Comparison of ENCODE assay signal across 33 cellular contexts in the genomic region with DNA sequence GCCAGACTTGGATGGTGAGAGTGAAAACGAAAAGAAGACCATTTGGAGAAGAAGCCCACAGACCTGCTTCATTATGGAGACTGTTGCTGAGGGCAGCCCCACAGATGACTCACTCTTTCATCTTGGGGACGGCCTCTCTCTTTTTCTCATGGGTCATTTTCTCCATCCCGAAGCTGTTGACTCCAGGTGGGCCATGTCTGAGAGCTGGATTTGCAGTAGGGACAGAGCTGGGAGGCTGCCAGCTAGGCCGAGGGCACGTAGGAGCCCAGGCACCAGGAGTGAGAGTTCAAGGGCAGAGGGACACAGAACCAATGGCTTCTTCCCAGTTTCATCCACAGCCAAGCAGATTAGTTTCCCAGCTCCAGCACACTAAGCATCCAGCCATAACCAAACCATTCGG.
DNase-seq lines count a peak whose midpoint lies in the region; ATAC-seq and TF ChIP-seq lines count a peak whose summit lies in the region.
"Had no signal": no experiment of that assay in that cellular context is flagged by ENCODE, and none has a peak within 500 bp of the region (broad histone marks: within the 10 kb centered on the region; RNA-seq: fewer than 3 reads in every experiment).

No MANE protein-coding gene starts in this region.

- TF ChIP-seq CTCF in right atrium auricular region (IDR thresholded peaks at IDR 0.05) (no peak), WTC11 (IDR thresholded peaks at IDR 0.05) (no peak)

- H3K9me3 ChIP-seq in right atrium auricular region, result no peaks in the 10 kb centered on the region
- H3K9me3 ChIP-seq: A549, BE2C, BLaER1, Caco-2 had no signal

- H3K4me1 ChIP-seq in right atrium auricular region, result peaks cover 0 to 6% of the 10 kb centered on the region in 2 donors
- H3K4me1 ChIP-seq: A549, BE2C, Caco-2 had no signal

- no peak overlapping the region for H3K27ac ChIP-seq in right atrium auricular region
- H3K27ac ChIP-seq: 22Rv1; A549; BLaER1; BLaER1 treated with 17β-estradiol and CSF1 and Interleukin-3, amounts not matched to agents 10 nM and 100 nM; C4-2B had no signal

- DNase-seq in right atrium auricular region (ENCODE audit: low spot score) (peak; percentile 51), left cardiac atrium (no peak), WTC11 (ENCODE audit: low spot score) (no peak), mesenteric fat pad (ENCODE audit: low spot score) (peak; percentile 60), NCI-H69 (lab: John Stamatoyannopoulos, UW) (no peak)
- DNase-seq: 8988T; ACHN; AML-193; BE2C; C1 segment of cervical spinal cord; Caco-2; Calu3; CD4-positive, alpha-beta memory T cell; CD4-positive, alpha-beta T cell; CD4-positive, CD25-positive, alpha-beta regulatory T cell; CD8-positive, alpha-beta memory T cell; CD8-positive, alpha-beta T cell; COR-L47; DMS 273 treated with DMSO at 0.1 percent for 48 hours; DMS153; DMS53; DMS79; DMS79 treated with DMSO at 0.1 percent for 48 hours; DND-41; EL had no signal

- H3K27me3 ChIP-seq in right atrium auricular region, result no peaks in the 10 kb centered on the region
- H3K27me3 ChIP-seq: BE2C; BLaER1; BLaER1 treated with 17β-estradiol and CSF1 and Interleukin-3, amounts not matched to agents 10 nM and 100 nM had no signal

- no peak for ATAC-seq in left cardiac atrium
- no peak for ATAC-seq in WTC11
- ATAC-seq in GM18511 (IDR thresholded peaks at IDR 0.05; ENCODE audit: unreplicated experiment), result no peak
- ATAC-seq: A549; CD8-positive, alpha-beta T cell had no signal

- H3K4me3 ChIP-seq in right atrium auricular region, result no peak overlapping the region
- H3K4me3 ChIP-seq: A549; BLaER1; BLaER1 treated with 17β-estradiol and CSF1 and Interleukin-3, amounts not matched to agents 10 nM and 100 nM had no signal

- peaks cover 7% of the 10 kb centered on the region for H3K36me3 Mint-ChIP-seq in WTC11
- H3K36me3 Mint-ChIP-seq: CD14-positive monocyte; CD4-positive, alpha-beta memory T cell; CD4-positive, CD25-positive, alpha-beta regulatory T cell; CD8-positive, alpha-beta memory T cell; CD8-positive, alpha-beta T cell had no signal

- no peaks in the 10 kb centered on the region for H3K36me3 ChIP-seq in right atrium auricular region
- H3K36me3 ChIP-seq: BLaER1; BLaER1 treated with 17β-estradiol and CSF1 and Interleukin-3, amounts not matched to agents 10 nM and 100 nM had no signal

- H3K9me3 Mint-ChIP-seq in WTC11, result peaks cover 7% of the 10 kb centered on the region
- H3K9me3 Mint-ChIP-seq: CD4-positive, alpha-beta T cell; CD8-positive, alpha-beta T cell had no signal

- intact Hi-C loops in left cardiac atrium (cut with DNase I), result no loop called here

- CTCF ChIA-PET in WTC11 (lab: Charles Lee), result no interaction called here

- H3K27ac Mint-ChIP-seq in WTC11, result peak overlapping the region; percentile 26; the same call in 1 of the 2 replicates
- H3K27ac Mint-ChIP-seq: B cell; CD4-positive, alpha-beta T cell; CD4-positive, CD25-positive, alpha-beta regulatory T cell; CD8-positive, alpha-beta memory T cell; CD8-positive, alpha-beta T cell had no signal

- POLR2A ChIA-PET in WTC11 (lab: Charles Lee), result no interaction called here

- H3K4me3 Mint-ChIP-seq in WTC11, result no peak overlapping the region
- H3K4me3 Mint-ChIP-seq: B cell; CD4-positive, alpha-beta memory T cell; CD4-positive, alpha-beta T cell; CD4-positive, CD25-positive, alpha-beta regulatory T cell; CD8-positive, alpha-beta T cell had no signal

- no peaks in the 10 kb centered on the region for H3K27me3 Mint-ChIP-seq in WTC11 (ENCODE audit: low read depth)

- H3K4me1 Mint-ChIP-seq in WTC11, result peaks cover 3% of the 10 kb centered on the region
- H3K4me1 Mint-ChIP-seq: CD4-positive, CD25-positive, alpha-beta regulatory T cell had no signal

TF ChIP-seq in WTC11, 78 proteins besides CTCF, POLR2A, EP300 and RAD21 (continues in another document):
- no peak for TF ChIP-seq ZNF317 (CRISPR knock-in tag; IDR thresholded peaks at IDR 0.05; ENCODE audit: borderline replicate concordance, low read depth)
- TF ChIP-seq, protein P1, sequence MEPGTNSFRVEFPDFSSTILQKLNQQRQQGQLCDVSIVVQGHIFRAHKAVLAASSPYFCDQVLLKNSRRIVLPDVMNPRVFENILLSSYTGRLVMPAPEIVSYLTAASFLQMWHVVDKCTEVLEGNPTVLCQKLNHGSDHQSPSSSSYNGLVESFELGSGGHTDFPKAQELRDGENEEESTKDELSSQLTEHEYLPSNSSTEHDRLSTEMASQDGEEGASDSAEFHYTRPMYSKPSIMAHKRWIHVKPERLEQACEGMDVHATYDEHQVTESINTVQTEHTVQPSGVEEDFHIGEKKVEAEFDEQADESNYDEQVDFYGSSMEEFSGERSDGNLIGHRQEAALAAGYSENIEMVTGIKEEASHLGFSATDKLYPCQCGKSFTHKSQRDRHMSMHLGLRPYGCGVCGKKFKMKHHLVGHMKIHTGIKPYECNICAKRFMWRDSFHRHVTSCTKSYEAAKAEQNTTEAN (CRISPR knock-in tag; IDR thresholded peaks at IDR 0.05), result no peak
- TF ChIP-seq, protein P2, sequence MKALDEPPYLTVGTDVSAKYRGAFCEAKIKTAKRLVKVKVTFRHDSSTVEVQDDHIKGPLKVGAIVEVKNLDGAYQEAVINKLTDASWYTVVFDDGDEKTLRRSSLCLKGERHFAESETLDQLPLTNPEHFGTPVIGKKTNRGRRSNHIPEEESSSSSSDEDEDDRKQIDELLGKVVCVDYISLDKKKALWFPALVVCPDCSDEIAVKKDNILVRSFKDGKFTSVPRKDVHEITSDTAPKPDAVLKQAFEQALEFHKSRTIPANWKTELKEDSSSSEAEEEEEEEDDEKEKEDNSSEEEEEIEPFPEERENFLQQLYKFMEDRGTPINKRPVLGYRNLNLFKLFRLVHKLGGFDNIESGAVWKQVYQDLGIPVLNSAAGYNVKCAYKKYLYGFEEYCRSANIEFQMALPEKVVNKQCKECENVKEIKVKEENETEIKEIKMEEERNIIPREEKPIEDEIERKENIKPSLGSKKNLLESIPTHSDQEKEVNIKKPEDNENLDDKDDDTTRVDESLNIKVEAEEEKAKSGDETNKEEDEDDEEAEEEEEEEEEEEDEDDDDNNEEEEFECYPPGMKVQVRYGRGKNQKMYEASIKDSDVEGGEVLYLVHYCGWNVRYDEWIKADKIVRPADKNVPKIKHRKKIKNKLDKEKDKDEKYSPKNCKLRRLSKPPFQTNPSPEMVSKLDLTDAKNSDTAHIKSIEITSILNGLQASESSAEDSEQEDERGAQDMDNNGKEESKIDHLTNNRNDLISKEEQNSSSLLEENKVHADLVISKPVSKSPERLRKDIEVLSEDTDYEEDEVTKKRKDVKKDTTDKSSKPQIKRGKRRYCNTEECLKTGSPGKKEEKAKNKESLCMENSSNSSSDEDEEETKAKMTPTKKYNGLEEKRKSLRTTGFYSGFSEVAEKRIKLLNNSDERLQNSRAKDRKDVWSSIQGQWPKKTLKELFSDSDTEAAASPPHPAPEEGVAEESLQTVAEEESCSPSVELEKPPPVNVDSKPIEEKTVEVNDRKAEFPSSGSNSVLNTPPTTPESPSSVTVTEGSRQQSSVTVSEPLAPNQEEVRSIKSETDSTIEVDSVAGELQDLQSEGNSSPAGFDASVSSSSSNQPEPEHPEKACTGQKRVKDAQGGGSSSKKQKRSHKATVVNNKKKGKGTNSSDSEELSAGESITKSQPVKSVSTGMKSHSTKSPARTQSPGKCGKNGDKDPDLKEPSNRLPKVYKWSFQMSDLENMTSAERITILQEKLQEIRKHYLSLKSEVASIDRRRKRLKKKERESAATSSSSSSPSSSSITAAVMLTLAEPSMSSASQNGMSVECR (CRISPR knock-in tag; IDR thresholded peaks at IDR 0.05; ENCODE audit: borderline replicate concordance), result no peak
- no peak for TF ChIP-seq IRF2 (CRISPR knock-in tag; IDR thresholded peaks at IDR 0.05; ENCODE audit: borderline replicate concordance, low read depth)
- TF ChIP-seq, protein P3, sequence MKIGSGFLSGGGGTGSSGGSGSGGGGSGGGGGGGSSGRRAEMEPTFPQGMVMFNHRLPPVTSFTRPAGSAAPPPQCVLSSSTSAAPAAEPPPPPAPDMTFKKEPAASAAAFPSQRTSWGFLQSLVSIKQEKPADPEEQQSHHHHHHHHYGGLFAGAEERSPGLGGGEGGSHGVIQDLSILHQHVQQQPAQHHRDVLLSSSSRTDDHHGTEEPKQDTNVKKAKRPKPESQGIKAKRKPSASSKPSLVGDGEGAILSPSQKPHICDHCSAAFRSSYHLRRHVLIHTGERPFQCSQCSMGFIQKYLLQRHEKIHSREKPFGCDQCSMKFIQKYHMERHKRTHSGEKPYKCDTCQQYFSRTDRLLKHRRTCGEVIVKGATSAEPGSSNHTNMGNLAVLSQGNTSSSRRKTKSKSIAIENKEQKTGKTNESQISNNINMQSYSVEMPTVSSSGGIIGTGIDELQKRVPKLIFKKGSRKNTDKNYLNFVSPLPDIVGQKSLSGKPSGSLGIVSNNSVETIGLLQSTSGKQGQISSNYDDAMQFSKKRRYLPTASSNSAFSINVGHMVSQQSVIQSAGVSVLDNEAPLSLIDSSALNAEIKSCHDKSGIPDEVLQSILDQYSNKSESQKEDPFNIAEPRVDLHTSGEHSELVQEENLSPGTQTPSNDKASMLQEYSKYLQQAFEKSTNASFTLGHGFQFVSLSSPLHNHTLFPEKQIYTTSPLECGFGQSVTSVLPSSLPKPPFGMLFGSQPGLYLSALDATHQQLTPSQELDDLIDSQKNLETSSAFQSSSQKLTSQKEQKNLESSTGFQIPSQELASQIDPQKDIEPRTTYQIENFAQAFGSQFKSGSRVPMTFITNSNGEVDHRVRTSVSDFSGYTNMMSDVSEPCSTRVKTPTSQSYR (CRISPR knock-in tag; IDR thresholded peaks at IDR 0.05), result no peak
- no peak for TF ChIP-seq NFATC4 (CRISPR knock-in tag; IDR thresholded peaks at IDR 0.05)
- TF ChIP-seq, protein P4, sequence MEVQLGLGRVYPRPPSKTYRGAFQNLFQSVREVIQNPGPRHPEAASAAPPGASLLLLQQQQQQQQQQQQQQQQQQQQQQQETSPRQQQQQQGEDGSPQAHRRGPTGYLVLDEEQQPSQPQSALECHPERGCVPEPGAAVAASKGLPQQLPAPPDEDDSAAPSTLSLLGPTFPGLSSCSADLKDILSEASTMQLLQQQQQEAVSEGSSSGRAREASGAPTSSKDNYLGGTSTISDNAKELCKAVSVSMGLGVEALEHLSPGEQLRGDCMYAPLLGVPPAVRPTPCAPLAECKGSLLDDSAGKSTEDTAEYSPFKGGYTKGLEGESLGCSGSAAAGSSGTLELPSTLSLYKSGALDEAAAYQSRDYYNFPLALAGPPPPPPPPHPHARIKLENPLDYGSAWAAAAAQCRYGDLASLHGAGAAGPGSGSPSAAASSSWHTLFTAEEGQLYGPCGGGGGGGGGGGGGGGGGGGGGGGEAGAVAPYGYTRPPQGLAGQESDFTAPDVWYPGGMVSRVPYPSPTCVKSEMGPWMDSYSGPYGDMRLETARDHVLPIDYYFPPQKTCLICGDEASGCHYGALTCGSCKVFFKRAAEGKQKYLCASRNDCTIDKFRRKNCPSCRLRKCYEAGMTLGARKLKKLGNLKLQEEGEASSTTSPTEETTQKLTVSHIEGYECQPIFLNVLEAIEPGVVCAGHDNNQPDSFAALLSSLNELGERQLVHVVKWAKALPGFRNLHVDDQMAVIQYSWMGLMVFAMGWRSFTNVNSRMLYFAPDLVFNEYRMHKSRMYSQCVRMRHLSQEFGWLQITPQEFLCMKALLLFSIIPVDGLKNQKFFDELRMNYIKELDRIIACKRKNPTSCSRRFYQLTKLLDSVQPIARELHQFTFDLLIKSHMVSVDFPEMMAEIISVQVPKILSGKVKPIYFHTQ (CRISPR knock-in tag; IDR thresholded peaks at IDR 0.05), result no peak

Comparison
In these comparisons a context has a peak if more than half of its experiments do, and no peak if none do; other contexts are left out.
1. DNase-seq: peak in right atrium auricular region (single experiment) and mesenteric fat pad (single experiment); none in left cardiac atrium (single experiment), WTC11 (single experiment) and NCI-H69 (single experiment).